Comparison of ENCODE assay signal across 19 cellular contexts in genomic region chr4:168677879-168678278, GRCh38.
A peak's percentile ranks its signal among the peaks of the same experiment; 100 is the strongest.
DNase-seq lines count a peak whose midpoint lies in the region; ATAC-seq, FAIRE-seq and TF ChIP-seq lines count a peak whose summit lies in the region.
"Had no signal": no experiment of that assay in that cellular context is flagged by ENCODE, and none has a peak within 500 bp of the region (broad histone marks: within the 10 kb centered on the region; RNA-seq: fewer than 3 reads in every experiment).

No MANE protein-coding gene starts in this region.

- TF ChIP-seq POLR2A in K562 (conservative IDR thresholded peaks at IDR 0.05), result no peak

- no peak for TF ChIP-seq EP300 in K562 (IDR thresholded peaks at IDR 0.05; ENCODE audit: low read length)

- POLR2A ChIA-PET in K562 (lab: Yijun Ruan, JAX), result no interaction called here

- intact Hi-C loops in left ventricle myocardium inferior (cut with micrococcal nuclease) (no loop called here), right cardiac atrium (cut with DNase I) (no loop called here), K562 (cut with micrococcal nuclease) (no loop called here)

- H3K9ac ChIP-seq in K562 (ENCODE audit: insufficient read depth in 1 of 2, low read depth in 2 of 2, low read length in 2 of 2), result no peak overlapping the region
- no peak overlapping the region for H3K9ac ChIP-seq in skeletal muscle tissue (ENCODE audit: low read depth in 1 of 3, low read length in 3 of 3)

- BruUV-seq in K562 (replicated peaks; lab: Mats Ljungman, UMichigan), result no TSS peak

- H3K4me2 ChIP-seq in K562 (ENCODE audit: insufficient read depth, low read length), result no peak overlapping the region

- DNase-seq in left ventricle myocardium inferior (no peak), right cardiac atrium (no peak), K562 (ENCODE audit: extremely low read depth in 1 of 4, low spot score in 3 of 4) (no peak), nephron progenitor cell (no peak), Ammon's horn (ENCODE audit: low spot score) (no peak), OCI-M1 (lab: John Stamatoyannopoulos, UW) (no peak)
- DNase-seq: AML-193, DMS53, GDM1, NCI-H146, NCI-H446, NCI-H526 had no signal

- H4K20me1 ChIP-seq in K562 (replicated peaks; ENCODE audit: control insufficient read depth, insufficient read depth, low read length), result no peaks in the 10 kb centered on the region

- peaks cover 46% of the 10 kb centered on the region for H3K36me3 Mint-ChIP-seq in nephron progenitor cell (ENCODE audit: low read depth)

- H3K27ac ChIP-seq in left ventricle myocardium inferior (replicated peaks) (peak overlapping the region; percentile 23), right cardiac atrium (ENCODE audit: low read length) (no peak overlapping the region), K562 (ENCODE audit: extremely low read depth, low read depth, low read length) (no peak overlapping the region), skeletal muscle tissue (ENCODE audit: low read depth, low read length) (peak overlapping the region; percentile 40)
- H3K27ac ChIP-seq: SJSA1 had no signal

- CTCF ChIA-PET in K562 (lab: Yijun Ruan, JAX; ENCODE audit: low intra/inter-chr PET ratio), result no interaction called here

- H3K79me2 ChIP-seq in K562 (ENCODE audit: control insufficient read depth, insufficient read depth, low read length), result no peaks in the 10 kb centered on the region

- no peaks in the 10 kb centered on the region for H3K27me3 Mint-ChIP-seq in nephron progenitor cell (ENCODE audit: low read depth, poor library complexity)

- ATAC-seq in right cardiac atrium, result no peak
- no peak for ATAC-seq in K562
- no peak for ATAC-seq in HG03571 (IDR thresholded peaks at IDR 0.05; ENCODE audit: unreplicated experiment)

- peak overlapping the region; percentile 86 for H3K27ac Mint-ChIP-seq in nephron progenitor cell

- H3K9me3 ChIP-seq in left ventricle myocardium inferior (replicated peaks) (no peaks in the 10 kb centered on the region), right cardiac atrium (ENCODE audit: control insufficient read depth, low read length) (no peaks in the 10 kb centered on the region), K562 (replicated peaks; ENCODE audit: control insufficient read depth, insufficient read depth, low read depth, low read length) (no peaks in the 10 kb centered on the region), skeletal muscle tissue (ENCODE audit: control insufficient read depth in 3 of 3, low read length in 3 of 3) (no peaks in the 10 kb centered on the region)
- H3K9me3 ChIP-seq: SJSA1 had no signal

- H3K36me3 ChIP-seq in left ventricle myocardium inferior, result peaks cover 3% of the 10 kb centered on the region
- no peaks in the 10 kb centered on the region for H3K36me3 ChIP-seq in K562 (ENCODE audit: control insufficient read depth, insufficient read depth, low read length)
- peaks cover 0 to 4% (median 3%) of the 10 kb centered on the region in 3 donors for H3K36me3 ChIP-seq in skeletal muscle tissue (ENCODE audit: control insufficient read depth in 3 of 3, insufficient read depth in 3 of 3, low read length in 3 of 3)

- H2AFZ ChIP-seq in K562 (ENCODE audit: low read depth, low read length), result no peak overlapping the region

- in situ Hi-C loops in K562 (cut with MboI), result no loop called here

- no peak overlapping the region for H3K4me3 Mint-ChIP-seq in nephron progenitor cell

- 89% methylated on average over 11 of the region's 11 CpGs for WGBS in right cardiac atrium
- 0% methylated on average over 8 of the region's 11 CpGs for WGBS in K562 (ENCODE audit: insufficient coverage, low coverage, missing lambda C conversion rate)

- H3K4me1 Mint-ChIP-seq in nephron progenitor cell, result peaks cover 27% of the 10 kb centered on the region

- FAIRE-seq in K562 (lab: Jason Lieb, UNC), result no peak
- FAIRE-seq: D721Med, GM18507, H54, RCC 7860 had no signal

- TF ChIP-seq RAD21 in K562 (CRISPR knock-in tag; conservative IDR thresholded peaks at IDR 0.05 in 1 of 2, IDR thresholded peaks at IDR 0.05 in 1 of 2), result no peak

- TF ChIP-seq CTCF in left ventricle myocardium inferior (IDR thresholded peaks at IDR 0.05; ENCODE audit: borderline replicate concordance) (no peak), K562 (IDR thresholded peaks at IDR 0.05 in 2 of 3, conservative IDR thresholded peaks at IDR 0.05 in 1 of 3; ENCODE audit: insufficient read depth in 2 of 3, low read depth in 1 of 3, low read length in 3 of 3) (no peak), nephron progenitor cell (IDR thresholded peaks at IDR 0.05) (no peak)

- H3K27me3 ChIP-seq in left ventricle myocardium inferior (ENCODE audit: low read depth), result no peaks in the 10 kb centered on the region
- H3K27me3 ChIP-seq in right cardiac atrium (ENCODE audit: control insufficient read depth, insufficient read depth), result no peaks in the 10 kb centered on the region
- peaks cover 3 to 15% of the 10 kb centered on the region in 2 experiments; a peak in 3 of 5 replicates for H3K27me3 ChIP-seq in K562 (ENCODE audit: control insufficient read depth in 2 of 2, insufficient read depth in 2 of 2, low read length in 2 of 2)
- H3K27me3 ChIP-seq in skeletal muscle tissue (ENCODE audit: control insufficient read depth in 3 of 3, insufficient read depth in 3 of 3, low read length in 3 of 3), result no peaks in the 10 kb centered on the region
- H3K27me3 ChIP-seq: SJSA1 had no signal

- no peaks in the 10 kb centered on the region for H3K9me3 Mint-ChIP-seq in nephron progenitor cell

- H3K4me1 ChIP-seq in left ventricle myocardium inferior (no peaks in the 10 kb centered on the region), right cardiac atrium (ENCODE audit: control insufficient read depth, insufficient read depth, low read length) (peaks cover 2% of the 10 kb centered on the region), K562 (replicated peaks in 1 of 2; ENCODE audit: control insufficient read depth in 2 of 2, insufficient read depth in 2 of 2, low read length in 2 of 2) (no peaks in the 10 kb centered on the region; a peak in 1 of 5 replicates), skeletal muscle tissue (ENCODE audit: control insufficient read depth in 3 of 3, insufficient read depth in 3 of 3, low read length in 3 of 3) (peaks cover 0 to 9% (median 8%) of the 10 kb centered on the region in 3 donors)

- H3K4me3 ChIP-seq in left ventricle myocardium inferior (no peak overlapping the region), right cardiac atrium (ENCODE audit: low read length) (no peak overlapping the region), K562 (no peak overlapping the region), skeletal muscle tissue (ENCODE audit: low read length in 3 of 3) (no peak overlapping the region)
- H3K4me3 ChIP-seq: SJSA1 had no signal

- no peaks in the 10 kb centered on the region for H3K9me1 ChIP-seq in K562 (ENCODE audit: control insufficient read depth, insufficient read depth, low read length)

Comparison
In these comparisons a context has a peak if more than half of its experiments do, and no peak if none do; other contexts are left out.
1. H3K27ac ChIP-seq: peak in left ventricle myocardium inferior (single experiment) and skeletal muscle tissue (single experiment); none in right cardiac atrium (single experiment) and K562 (single experiment).